9 cellular contexts compared by ENCODE assay signal in the genomic region with DNA sequence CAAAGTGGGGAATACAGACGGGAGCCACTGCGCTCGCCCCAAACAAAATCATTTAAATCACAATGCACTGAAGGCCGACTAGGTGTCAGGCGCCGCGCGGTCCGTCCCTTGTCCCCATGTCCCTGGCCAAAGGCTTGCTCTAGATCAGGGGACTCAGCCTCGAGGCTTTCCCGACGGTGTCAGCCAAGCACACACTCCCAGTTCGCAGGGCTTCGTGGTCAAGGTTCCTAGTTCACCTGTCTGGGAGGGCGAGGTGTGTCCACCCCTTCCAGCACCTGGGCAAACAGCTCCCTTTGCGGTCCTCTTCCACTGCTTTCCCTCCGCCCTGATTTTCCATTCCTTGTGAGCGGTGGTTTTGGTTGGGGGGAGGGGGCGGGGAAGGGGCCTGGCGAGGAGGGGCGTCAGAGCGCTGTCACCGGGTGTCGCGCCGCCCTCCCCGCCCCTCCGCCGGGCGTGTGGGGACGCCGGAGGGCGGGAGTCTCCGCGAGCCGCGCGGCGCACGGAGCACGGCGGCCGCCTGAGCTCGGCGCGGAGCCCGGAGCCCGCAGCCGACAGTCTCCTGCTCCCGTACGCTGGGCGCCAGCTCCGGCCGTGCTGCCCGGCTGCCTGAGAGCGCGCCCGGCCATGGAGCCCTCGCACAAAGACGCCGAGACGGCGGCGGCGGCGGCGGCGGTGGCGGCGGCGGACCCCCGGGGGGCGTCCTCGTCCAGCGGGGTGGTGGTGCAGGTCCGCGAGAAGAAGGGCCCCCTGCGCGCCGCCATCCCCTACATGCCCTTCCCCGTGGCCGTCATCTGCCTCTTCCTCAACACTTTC. TPM values are rescaled to one million over a fixed set of nuclear protein-coding genes. Genes with fewer than 3 reads are reported as not detected.
DNase-seq lines count a peak whose midpoint lies in the region; ATAC-seq and TF ChIP-seq lines count a peak whose summit lies in the region.
"Had no signal": no experiment of that assay in that cellular context is flagged by ENCODE, and none has a peak within 500 bp of the region (broad histone marks: within the 10 kb centered on the region; RNA-seq: fewer than 3 reads in every experiment).

A gene with protein sequence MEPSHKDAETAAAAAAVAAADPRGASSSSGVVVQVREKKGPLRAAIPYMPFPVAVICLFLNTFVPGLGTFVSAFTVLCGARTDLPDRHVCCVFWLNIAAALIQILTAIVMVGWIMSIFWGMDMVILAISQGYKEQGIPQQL (plus strand): TSS at position 484 of the 813 bp plus-strand sequence. CDS start 141 bp downstream, at position 625.

- H3K4me1 ChIP-seq in Karpas-422 (ENCODE audit: low read length): peaks cover 28% of the 10 kb centered on the region
- no peaks in the 10 kb centered on the region for H3K4me1 ChIP-seq in foreskin keratinocyte
- H3K4me1 ChIP-seq in neuronal stem cell (ENCODE audit: control insufficient read depth in 2 of 2, insufficient read depth in 1 of 2, low read depth in 1 of 2, low read length in 2 of 2): peaks cover 6 to 9% of the 10 kb centered on the region in 2 donors

- H3K4me3 ChIP-seq in Karpas-422 (ENCODE audit: low read length): peak within 1 kb of the TSS; percentile 38; the same call in 1 of the 2 replicates
- H3K4me3 ChIP-seq in neuronal stem cell (ENCODE audit: low read length in 2 of 2): peak within 1 kb of the TSS; percentile 21 to 77

- peak; percentile 63 for ATAC-seq in activated CD8-positive, alpha-beta memory T cell treated with anti-CD3 and anti-CD28 coated beads, Interleukin-2, amount 10 ng/mL, durations not matched to agents 7 days and 5 days
- ATAC-seq in foreskin keratinocyte: peak; percentile 38

- DNase-seq in D341Med (ENCODE audit: low spot score): peak; percentile 90
- no peak for DNase-seq in Karpas-422
- no peak for DNase-seq in activated CD8-positive, alpha-beta memory T cell treated with anti-CD3 and anti-CD28 coated beads, Interleukin-2, amount 10 ng/mL, durations not matched to agents 7 days and 5 days
- DNase-seq in foreskin keratinocyte: peak in 1 of 2 donors; percentile 16
- DNase-seq in neuronal stem cell (ENCODE audit: low spot score): peak; percentile 55
- no peak for DNase-seq in OCI-M2 (lab: John Stamatoyannopoulos, UW; ENCODE audit: unreplicated experiment)
- DNase-seq in cortex of kidney (lab: John Stamatoyannopoulos, UW): no peak
- DNase-seq in UCSD-AML1 (lab: John Stamatoyannopoulos, UW; ENCODE audit: unreplicated experiment): no peak

- no peaks in the 10 kb centered on the region for H3K36me3 Mint-ChIP-seq in activated CD8-positive, alpha-beta memory T cell treated with anti-CD3 and anti-CD28 coated beads, Interleukin-2, amount 10 ng/mL, durations not matched to agents 7 days and 5 days

- H2AFZ ChIP-seq in Karpas-422 (ENCODE audit: low read length): no peak within 1 kb of the TSS
- peak within 1 kb of the TSS; percentile 86 for H2AFZ ChIP-seq in neuronal stem cell (ENCODE audit: low read length)

- H3K27ac Mint-ChIP-seq in activated CD8-positive, alpha-beta memory T cell treated with anti-CD3 and anti-CD28 coated beads, Interleukin-2, amount 10 ng/mL, durations not matched to agents 7 days and 5 days: no peak within 1 kb of the TSS

- H3K36me3 ChIP-seq in Karpas-422 (ENCODE audit: insufficient read depth, low read length) (no peaks in the 10 kb centered on the region), neuronal stem cell (replicated peaks in 1 of 2; ENCODE audit: control insufficient read depth in 2 of 2, insufficient read depth in 2 of 2, low read length in 2 of 2) (no peaks in the 10 kb centered on the region)

- CTCF ChIA-PET in activated CD8-positive, alpha-beta memory T cell treated with anti-CD3 and anti-CD28 coated beads, Interleukin-2, amount 10 ng/mL, durations not matched to agents 7 days and 5 days (lab: Charles Lee): interaction anchor here (0.8 to 4.2 kb wide), 9 partner anchors 15 to 515 kb away, joined by 3 to 22 read pairs (median 4); a partner anchor contains a TSS

- peaks cover 80% of the 10 kb centered on the region for H3K27me3 Mint-ChIP-seq in activated CD8-positive, alpha-beta memory T cell treated with anti-CD3 and anti-CD28 coated beads, Interleukin-2, amount 10 ng/mL, durations not matched to agents 7 days and 5 days

- no peak within 1 kb of the TSS for H2BK12ac ChIP-seq in neuronal stem cell (ENCODE audit: low read length)

- H3K79me2 ChIP-seq in Karpas-422 (ENCODE audit: low read length): no peaks in the 10 kb centered on the region

- no peaks in the 10 kb centered on the region for H3K79me1 ChIP-seq in neuronal stem cell (ENCODE audit: low read depth, low read length)

- peaks cover 10% of the 10 kb centered on the region for H3K4me1 Mint-ChIP-seq in activated CD8-positive, alpha-beta memory T cell treated with anti-CD3 and anti-CD28 coated beads, Interleukin-2, amount 10 ng/mL, durations not matched to agents 7 days and 5 days

- no peak within 1 kb of the TSS for H4K8ac ChIP-seq in neuronal stem cell (ENCODE audit: low read depth, low read length)

- peak within 1 kb of the TSS; percentile 65 for H3K14ac ChIP-seq in neuronal stem cell (ENCODE audit: low read length)

- no peak within 1 kb of the TSS for H3K27ac ChIP-seq in Karpas-422 (ENCODE audit: low read length)
- H3K27ac ChIP-seq in foreskin keratinocyte: no peak within 1 kb of the TSS
- H3K27ac ChIP-seq in neuronal stem cell (replicated peaks; ENCODE audit: low read length): no peak within 1 kb of the TSS

- H3K9ac ChIP-seq in Karpas-422 (ENCODE audit: low read length) (peak within 1 kb of the TSS; percentile 40), neuronal stem cell (ENCODE audit: low read depth, low read length, poor library complexity) (peak within 1 kb of the TSS; percentile 84)

- H3K4ac ChIP-seq in neuronal stem cell (ENCODE audit: low read length): no peak within 1 kb of the TSS

- no peaks in the 10 kb centered on the region for H3K9me2 ChIP-seq in Karpas-422 (replicated peaks; ENCODE audit: insufficient read depth, low read length)

- WGBS in neuronal stem cell (ENCODE audit: extremely low coverage in 2 of 2, insufficient read length in 2 of 2, insufficient replicate concordance in 1 of 2), 2 donors: no CpG with 5 or more reads among the region's 82 CpGs

- no peaks in the 10 kb centered on the region for H3K9me3 Mint-ChIP-seq in activated CD8-positive, alpha-beta memory T cell treated with anti-CD3 and anti-CD28 coated beads, Interleukin-2, amount 10 ng/mL, durations not matched to agents 7 days and 5 days (ENCODE audit: low read depth)

- H3K4me3 Mint-ChIP-seq in activated CD8-positive, alpha-beta memory T cell treated with anti-CD3 and anti-CD28 coated beads, Interleukin-2, amount 10 ng/mL, durations not matched to agents 7 days and 5 days: peak within 1 kb of the TSS; percentile 14

- H4K91ac ChIP-seq in neuronal stem cell (ENCODE audit: low read depth, low read length, poor library complexity): no peak within 1 kb of the TSS

- no peak within 1 kb of the TSS for H2BK5ac ChIP-seq in neuronal stem cell (ENCODE audit: low read length)

- no peak within 1 kb of the TSS for H2BK15ac ChIP-seq in neuronal stem cell (ENCODE audit: low read length)

- H3K9me3 ChIP-seq in Karpas-422 (ENCODE audit: low read length) (no peaks in the 10 kb centered on the region), neuronal stem cell (replicated peaks in 1 of 2; ENCODE audit: control insufficient read depth in 2 of 2, insufficient read depth in 1 of 2, low read depth in 1 of 2, low read length in 2 of 2) (no peaks in the 10 kb centered on the region)

- no peak within 1 kb of the TSS for H2AK5ac ChIP-seq in neuronal stem cell (ENCODE audit: low read depth, low read length)

- H3K23ac ChIP-seq in neuronal stem cell (ENCODE audit: low read depth, low read length, poor library complexity): peak within 1 kb of the TSS; percentile 49

- H3K27me3 ChIP-seq in Karpas-422 (ENCODE audit: low read length) (no peaks in the 10 kb centered on the region), foreskin keratinocyte (peaks cover 74% of the 10 kb centered on the region), neuronal stem cell (ENCODE audit: control insufficient read depth in 3 of 3, insufficient read depth in 3 of 3, low read depth in 1 of 3, low read length in 3 of 3) (peaks cover 13 to 77% (median 31%) of the 10 kb centered on the region in 3 experiments)

- no peak for TF ChIP-seq CTCF in foreskin keratinocyte (conservative IDR thresholded peaks at IDR 0.05)

- H4K20me1 ChIP-seq in Karpas-422 (ENCODE audit: insufficient read depth, low read depth, low read length): no peaks in the 10 kb centered on the region

- H2BK120ac ChIP-seq in neuronal stem cell (ENCODE audit: low read depth, low read length): no peak within 1 kb of the TSS

- peak within 1 kb of the TSS; percentile 95 for H3K18ac ChIP-seq in neuronal stem cell (ENCODE audit: low read length)

- peak within 1 kb of the TSS; percentile 55 for H3K4me2 ChIP-seq in Karpas-422 (ENCODE audit: low read depth, low read length, poor library complexity, severe bottlenecking)
- H3K4me2 ChIP-seq in neuronal stem cell (ENCODE audit: insufficient read depth, low read length, poor library complexity, severe bottlenecking): peak within 1 kb of the TSS; percentile 90

RNA-seq across cellular contexts. Expression of the gene that starts here (rescaled TPM):
- total RNA-seq in Karpas-422 (2014; rRNA removed; shearing (Covaris generic); ENCODE audit: low replicate concordance): 0.04 and 0.15 TPM in 2 replicates
- not detected for total RNA-seq in activated CD8-positive, alpha-beta memory T cell treated with anti-CD3 and anti-CD28 coated beads, Interleukin-2, amount 10 ng/mL, durations not matched to agents 7 days and 5 days
- total RNA-seq in foreskin keratinocyte: not detected in 2 replicates
- polyA plus RNA-seq in foreskin keratinocyte: not detected in 2 replicates
- polyA plus RNA-seq in neuronal stem cell (2013, experiment 1 of 2): 0.25 TPM
- 0.28 TPM for polyA plus RNA-seq in neuronal stem cell (2013, experiment 2 of 2)
- total RNA-seq: LHCN-M2 had no signal

Comparison
In these comparisons a context has a peak if more than half of its experiments do, and no peak if none do; other contexts are left out.
1. Peak in ATAC-seq in activated CD8-positive, alpha-beta memory T cell treated with anti-CD3 and anti-CD28 coated beads, Interleukin-2, amount 10 ng/mL, durations not matched to agents 7 days and 5 days; RNA of the gene not detected or under 1 TPM.
2. Peak in ATAC-seq in foreskin keratinocyte; RNA of the gene not detected or under 1 TPM.
3. DNase-seq: peak in D341Med (single experiment) and neuronal stem cell (single experiment); none in Karpas-422 (single experiment), activated CD8-positive, alpha-beta memory T cell treated with anti-CD3 and anti-CD28 coated beads, Interleukin-2, amount 10 ng/mL, durations not matched to agents 7 days and 5 days (single experiment), OCI-M2 (single experiment), cortex of kidney (single experiment) and UCSD-AML1 (single experiment).